ENCODE assay signal across 8 cellular contexts in genomic region chr7:98133621-98134266, GRCh38. TPM values are rescaled to one million over a fixed set of nuclear protein-coding genes. Genes with fewer than 3 reads are reported as not detected.
A peak's percentile ranks its signal among the peaks of the same experiment; 100 is the strongest.
DNase-seq lines count a peak whose midpoint lies in the region; ATAC-seq, FAIRE-seq and TF ChIP-seq lines count a peak whose summit lies in the region.
"Had no signal": no experiment of that assay in that cellular context is flagged by ENCODE, and none has a peak within 500 bp of the region (broad histone marks: within the 10 kb centered on the region; RNA-seq: fewer than 3 reads in every experiment).

No MANE protein-coding gene starts in this region.

- no peaks in the 10 kb centered on the region for H3K27me3 Mint-ChIP-seq in mesothelial cell of epicardium (ENCODE audit: low read depth)
- H3K27me3 Mint-ChIP-seq: T-cell had no signal

- peaks cover 4% of the 10 kb centered on the region for H3K36me3 Mint-ChIP-seq in mesothelial cell of epicardium

- CTCF ChIA-PET in K562 (lab: Yijun Ruan, JAX; ENCODE audit: low intra/inter-chr PET ratio), result interaction anchor here (0.6 kb wide), 1 partner anchor 807 kb away, joined by 5 read pairs; no protein-coding TSS in a partner anchor

- no TSS peak for BruUV-seq in K562 (replicated peaks; lab: Mats Ljungman, UMichigan)

- in situ Hi-C loops in K562 (cut with MboI), result no loop called here

- POLR2A ChIA-PET in K562 (lab: Yijun Ruan, JAX), result interaction anchor here (0.6 to 3.4 kb wide), 7 partner anchors 14 to 32 kb away, joined by 3 to 15 read pairs (median 3); no protein-coding TSS in a partner anchor

- H3K9ac ChIP-seq in K562 (ENCODE audit: insufficient read depth in 1 of 2, low read depth in 2 of 2, low read length in 2 of 2) (no peak overlapping the region), smooth muscle cell (ENCODE audit: low read depth) (no peak overlapping the region)

- WGBS in K562 (ENCODE audit: insufficient coverage, low coverage, missing lambda C conversion rate), result 51% methylated on average over 4 of the region's 4 CpGs
- 87% methylated on average over 4 of the region's 4 CpGs for whole genome bisulfite sequencing in smooth muscle cell (ENCODE audit: low lambda C conversion rate)
- WGBS in tibial nerve, 2 donors, result 65 to 73% methylated on average over 4 of the region's 4 CpGs

- TF ChIP-seq CTCF in K562 (IDR thresholded peaks at IDR 0.05 in 2 of 3, conservative IDR thresholded peaks at IDR 0.05 in 1 of 3; ENCODE audit: insufficient read depth in 2 of 3, low read depth in 1 of 3, low read length in 3 of 3), result no peak
- no peak for TF ChIP-seq CTCF in smooth muscle cell (IDR thresholded peaks at IDR 0.05; ENCODE audit: borderline replicate concordance, insufficient read depth, poor library complexity, severe bottlenecking)
- no peak for TF ChIP-seq CTCF in tibial nerve (IDR thresholded peaks at IDR 0.05)
- no peak for TF ChIP-seq CTCF in mesothelial cell of epicardium (IDR thresholded peaks at IDR 0.05; ENCODE audit: unreplicated experiment)

- TF ChIP-seq POLR2A in K562 (conservative IDR thresholded peaks at IDR 0.05) (no peak), tibial nerve (IDR thresholded peaks at IDR 0.05) (no peak)

- H4K20me1 ChIP-seq in K562 (replicated peaks; ENCODE audit: control insufficient read depth, insufficient read depth, low read length) (peaks cover 20% of the 10 kb centered on the region), smooth muscle cell (ENCODE audit: low read depth) (peaks cover 52% of the 10 kb centered on the region)

- no peaks in the 10 kb centered on the region for H3K9me3 ChIP-seq in K562 (replicated peaks; ENCODE audit: control insufficient read depth, insufficient read depth, low read depth, low read length)
- H3K9me3 ChIP-seq in smooth muscle cell (replicated peaks; ENCODE audit: low read depth), result no peaks in the 10 kb centered on the region
- no peaks in the 10 kb centered on the region for H3K9me3 ChIP-seq in tibial nerve

- no peaks in the 10 kb centered on the region for H3F3A ChIP-seq in smooth muscle cell (ENCODE audit: low read depth)

- no peak for FAIRE-seq in K562 (lab: Jason Lieb, UNC)

- no peaks in the 10 kb centered on the region for H3K9me3 Mint-ChIP-seq in mesothelial cell of epicardium
- H3K9me3 Mint-ChIP-seq: T-cell had no signal

- ATAC-seq in GM19438 (IDR thresholded peaks at IDR 0.05; ENCODE audit: low read depth, unreplicated experiment) (peak; percentile 10), HG03442 (IDR thresholded peaks at IDR 0.05; ENCODE audit: unreplicated experiment) (peak; percentile 18), K562 (peak; percentile 19; the same call in 2 of the 3 replicates)

- DNase-seq in K562 (ENCODE audit: extremely low read depth in 1 of 4, low spot score in 3 of 4) (no peak), smooth muscle cell (lab: John Stamatoyannopoulos, UW; ENCODE audit: unreplicated experiment) (no peak), tibial nerve (ENCODE audit: low spot score in 2 of 2) (no peak), mesothelial cell of epicardium (ENCODE audit: low spot score in 2 of 2, unreplicated experiment in 2 of 2) (no peak), DMS79 treated with DMSO at 0.1 percent for 48 hours (lab: John Stamatoyannopoulos, UW) (no peak)

- TF ChIP-seq EP300 in K562 (IDR thresholded peaks at IDR 0.05; ENCODE audit: low read length) (no peak), tibial nerve (IDR thresholded peaks at IDR 0.05) (no peak)

- intact Hi-C loops in K562 (cut with micrococcal nuclease), result loop anchor here (2.0 kb wide), 1 partner anchor 27 kb away; the partner anchor contains the start of gene LMTK2

- H3K4me3 ChIP-seq in K562 (no peak overlapping the region), smooth muscle cell (no peak overlapping the region), tibial nerve (no peak overlapping the region)

- H3K36me3 ChIP-seq in K562 (ENCODE audit: control insufficient read depth, insufficient read depth, low read length), result peaks cover 15% of the 10 kb centered on the region; the same call in 2 of the 3 replicates
- H3K36me3 ChIP-seq in smooth muscle cell (ENCODE audit: low read depth), result no peaks in the 10 kb centered on the region
- H3K36me3 ChIP-seq in tibial nerve, result peaks cover 0 to 14% (median 6%) of the 10 kb centered on the region in 3 donors

- H3K27me3 ChIP-seq in K562 (ENCODE audit: control insufficient read depth in 2 of 2, insufficient read depth in 2 of 2, low read length in 2 of 2) (no peaks in the 10 kb centered on the region), smooth muscle cell (ENCODE audit: low read depth) (no peaks in the 10 kb centered on the region), tibial nerve (no peaks in the 10 kb centered on the region)

- H3K4me1 ChIP-seq in K562 (replicated peaks in 1 of 2; ENCODE audit: control insufficient read depth in 2 of 2, insufficient read depth in 2 of 2, low read length in 2 of 2) (peaks cover 19 to 29% of the 10 kb centered on the region in 2 experiments), smooth muscle cell (ENCODE audit: low read depth) (peaks cover 10% of the 10 kb centered on the region), tibial nerve (peaks cover 0 to 51% (median 23%) of the 10 kb centered on the region in 4 donors)

- H3K79me2 ChIP-seq in K562 (ENCODE audit: control insufficient read depth, insufficient read depth, low read length) (peaks cover 20% of the 10 kb centered on the region), smooth muscle cell (ENCODE audit: low read depth) (no peaks in the 10 kb centered on the region)

- no peak overlapping the region; the same call in 2 of the 3 replicates for H3K27ac ChIP-seq in K562 (ENCODE audit: extremely low read depth, low read depth, low read length)
- H3K27ac ChIP-seq in smooth muscle cell (ENCODE audit: low read depth), result no peak overlapping the region
- no peak overlapping the region for H3K27ac ChIP-seq in tibial nerve

- no peak for TF ChIP-seq RAD21 in K562 (CRISPR knock-in tag; conservative IDR thresholded peaks at IDR 0.05 in 1 of 2, IDR thresholded peaks at IDR 0.05 in 1 of 2)

- no peaks in the 10 kb centered on the region for H3K9me1 ChIP-seq in K562 (ENCODE audit: control insufficient read depth, insufficient read depth, low read length)

- no peak overlapping the region for H3K27ac Mint-ChIP-seq in mesothelial cell of epicardium
- H3K27ac Mint-ChIP-seq: T-cell had no signal

- H2AFZ ChIP-seq in K562 (ENCODE audit: low read depth, low read length), result no peak overlapping the region
- no peak overlapping the region for H2AFZ ChIP-seq in smooth muscle cell (ENCODE audit: low read depth)

- no peak overlapping the region for H3K4me3 Mint-ChIP-seq in mesothelial cell of epicardium

- peaks cover 21% of the 10 kb centered on the region for H3K4me1 Mint-ChIP-seq in mesothelial cell of epicardium

- H3K4me2 ChIP-seq in K562 (ENCODE audit: insufficient read depth, low read length), result no peak overlapping the region
- H3K4me2 ChIP-seq in smooth muscle cell, result peak overlapping the region; percentile 1

TF ChIP-seq in K562, 482 proteins besides CTCF, POLR2A, EP300 and RAD21 (continues in another document):
- no peak for TF ChIP-seq TAF9B (IDR thresholded peaks at IDR 0.05; ENCODE audit: partially characterized antibody)
- TF ChIP-seq NR2C2 (CRISPR knock-in tag; IDR thresholded peaks at IDR 0.05), result no peak
- peak; percentile 61 for TF ChIP-seq NR2C2 (tag; IDR thresholded peaks at IDR 0.05)
- no peak for TF ChIP-seq YY1 (IDR thresholded peaks at IDR 0.05; ENCODE audit: borderline replicate concordance in 1 of 3, control insufficient read depth in 1 of 3, extremely low read depth in 1 of 3, insufficient read depth in 3 of 3, insufficient read length in 1 of 3, insufficient replicate concordance in 2 of 3, low read depth in 1 of 3, low read length in 2 of 3)
- TF ChIP-seq COPS2 (conservative IDR thresholded peaks at IDR 0.05), result no peak
- no peak for TF ChIP-seq CBFA2T3 (IDR thresholded peaks at IDR 0.05)
- no peak for TF ChIP-seq EGR1 (conservative IDR thresholded peaks at IDR 0.05)
- no peak for TF ChIP-seq SIN3A (IDR thresholded peaks at IDR 0.05; ENCODE audit: borderline replicate concordance in 2 of 2, control insufficient read depth in 1 of 2, low read depth in 2 of 2, low read length in 2 of 2)
- TF ChIP-seq RFX5 (IDR thresholded peaks at IDR 0.05; ENCODE audit: low read depth, low read length), result no peak
- no peak for TF ChIP-seq PTRF (tag; IDR thresholded peaks at IDR 0.05)
- no peak for TF ChIP-seq PHTF2 (CRISPR knock-in tag; IDR thresholded peaks at IDR 0.05)
- TF ChIP-seq FOXM1 (IDR thresholded peaks at IDR 0.05; ENCODE audit: low read depth), result no peak
- no peak for TF ChIP-seq FOXM1 (CRISPR knock-in tag; IDR thresholded peaks at IDR 0.05; ENCODE audit: low read depth)
- no peak for TF ChIP-seq GTF2F1 (IDR thresholded peaks at IDR 0.05; ENCODE audit: low read depth, low read length)

RNA-seq across cellular contexts. Expression of gene LMTK2, which starts 27.1 kb away (rescaled TPM):
- total RNA-seq in K562 (2011; cell fraction: chromatin; rRNA removed; ENCODE audit: low replicate concordance), result 21.6 and 22.5 TPM in 2 replicates
- total RNA-seq in K562 (2011; cell fraction: nucleolus; rRNA removed), result 17.4 and 19.2 TPM in 2 replicates
- 22.9 and 28.6 TPM in 2 replicates for total RNA-seq in K562 (2011; cell fraction: nucleoplasm; rRNA removed)
- total RNA-seq in K562 (2014; rRNA removed), result 6.4 and 7.7 TPM in 2 replicates
- total RNA-seq in K562 (2014; rRNA removed; fragmentation: Illumina TruSeq; extraction: Trizol), result 6.3 and 7.1 TPM in 2 replicates
- total RNA-seq in K562 (2015; rRNA removed; fragmentation: Illumina TruSeq; extraction: Trizol), result 7.7 and 7.8 TPM in 2 replicates
- 14.3 and 16.4 TPM in 2 replicates for total RNA-seq in K562 (2021)
- polyA plus RNA-seq in K562 (2011; rRNA removed), result 3.3 and 3.6 TPM in 2 replicates
- polyA plus RNA-seq in K562 (2011; cell fraction: cytosol; rRNA removed), result 2.3 and 3.7 TPM in 2 replicates
- 3.9 and 7.0 TPM in 2 replicates for polyA plus RNA-seq in K562 (2011; cell fraction: nucleus; rRNA removed)
- 5.3 and 6.1 TPM in 2 replicates for polyA plus RNA-seq in K562 (2012)
- 8.3 and 8.4 TPM in 2 replicates for polyA plus RNA-seq in K562 (2014; fragmentation: Illumina TruSeq; extraction: Trizol)
- polyA plus RNA-seq in K562 (2014; fragmentation: Nextera tagmentation; extraction: Ambion mirVana), result 1 to 10 TPM in 1 of 2 experiments, under 1 TPM in 1; 0.78 to 1.8 TPM
- 6.2 and 6.5 TPM in 2 replicates for polyA plus RNA-seq in K562 (2014; rRNA removed)
- polyA minus RNA-seq in K562 (2011; rRNA and poly(A)+ RNA removed), result 5.7 and 7.3 TPM in 2 replicates
- 9.5 and 10.7 TPM in 2 replicates for polyA minus RNA-seq in K562 (2011; cell fraction: cytosol; rRNA and poly(A)+ RNA removed)
- 4.1 and 5.1 TPM in 2 replicates for polyA minus RNA-seq in K562 (2011; cell fraction: nucleus; rRNA and poly(A)+ RNA removed)
- total RNA-seq in smooth muscle cell, result 6.9 and 8.7 TPM in 2 replicates
- 3.0 and 3.7 TPM in 2 replicates for polyA plus RNA-seq in smooth muscle cell
- total RNA-seq in tibial nerve, result 10 to 100 TPM; 10.4 to 14.4 (median 12.3) TPM
- total RNA-seq in mesothelial cell of epicardium, result 22.0 to 23.1 TPM (median 23.0 TPM) in 3 replicates
